Comparison of ENCODE assay signal across 20 cellular contexts in genomic region chr12:104190641-104191176, GRCh38. TPM values are rescaled to one million over a fixed set of nuclear protein-coding genes. Genes with fewer than 3 reads are reported as not detected.
A peak's percentile ranks its signal among the peaks of the same experiment; 100 is the strongest.
DNase-seq lines count a peak whose midpoint lies in the region; ATAC-seq, FAIRE-seq and TF ChIP-seq lines count a peak whose summit lies in the region.
"Had no signal": no experiment of that assay in that cellular context is flagged by ENCODE, and none has a peak within 500 bp of the region (broad histone marks: within the 10 kb centered on the region; RNA-seq: fewer than 3 reads in every experiment).

No MANE protein-coding gene starts in this region.

- no peak overlapping the region for H3K56ac ChIP-seq in IMR-90 (ENCODE audit: extremely low read depth, insufficient read depth, low read length)

- H3K9me3 ChIP-seq in A549 (no peaks in the 10 kb centered on the region), GM23248 (ENCODE audit: low read depth) (no peaks in the 10 kb centered on the region), IMR-90 (ENCODE audit: control insufficient read depth, insufficient read depth, low read length) (peaks cover 4% of the 10 kb centered on the region; the same call in 1 of the 2 replicates), osteoblast (ENCODE audit: low read depth, low read length) (no peaks in the 10 kb centered on the region)
- H3K9me3 ChIP-seq in CD8-positive, alpha-beta memory T cell (ENCODE audit: low read length) = no peaks in the 10 kb centered on the region

- H3K4me2 ChIP-seq in A549 (no peak overlapping the region), GM23248 (ENCODE audit: unreplicated experiment) (no peak overlapping the region), IMR-90 (ENCODE audit: low read depth, low read length) (no peak overlapping the region), osteoblast (ENCODE audit: insufficient read depth, low read length) (peak overlapping the region; percentile 17)

- POLR2A ChIA-PET in A549 (lab: Yijun Ruan, JAX) (no interaction called here), IMR-90 (lab: Charles Lee; ENCODE audit: unreplicated experiment) (no interaction called here)
- POLR2A ChIA-PET in CD8-positive, alpha-beta memory T cell (lab: Charles Lee) = no interaction called here

- no peak overlapping the region for H3K14ac ChIP-seq in IMR-90 (replicated peaks; ENCODE audit: low read depth, low read length)

- TF ChIP-seq CTCF in A549 (IDR thresholded peaks at IDR 0.05) (no peak), IMR-90 (conservative IDR thresholded peaks at IDR 0.05; ENCODE audit: low read depth, low read length) (no peak), osteoblast (IDR thresholded peaks at IDR 0.05; ENCODE audit: extremely low read depth, low read depth, low read length) (no peak)

- H3K4ac ChIP-seq in IMR-90 (ENCODE audit: low read depth, low read length) = peak overlapping the region; percentile 69; the same call in 1 of the 2 replicates

- no peak overlapping the region; the same call in 2 of the 3 replicates for H2BK15ac ChIP-seq in IMR-90 (ENCODE audit: low read depth, low read length)

- peaks cover 22% of the 10 kb centered on the region for H3F3A ChIP-seq in GM23248 (ENCODE audit: insufficient read depth)

- no peaks in the 10 kb centered on the region for H3K9me3 Mint-ChIP-seq in CD8-positive, alpha-beta memory T cell
- H3K9me3 Mint-ChIP-seq: CD4-positive, alpha-beta T cell had no signal

- dilution Hi-C loops in IMR-90 (cut with HindIII; ENCODE audit: low sequenced_read_pairs, unreplicated experiment) = no loop called here

- H3K36me3 ChIP-seq in GM23248 (ENCODE audit: low read depth) (no peaks in the 10 kb centered on the region), IMR-90 (ENCODE audit: control insufficient read depth, insufficient read depth, low read length) (no peaks in the 10 kb centered on the region), osteoblast (ENCODE audit: insufficient read depth, low read length) (no peaks in the 10 kb centered on the region)
- no peaks in the 10 kb centered on the region for H3K36me3 ChIP-seq in CD8-positive, alpha-beta memory T cell (ENCODE audit: insufficient read depth, low read length)

- no peak overlapping the region for H3K4me3 ChIP-seq in A549
- H3K4me3 ChIP-seq in GM23248 = no peak overlapping the region
- H3K4me3 ChIP-seq in IMR-90 (ENCODE audit: insufficient read depth, low read depth, low read length) = no peak overlapping the region
- H3K4me3 ChIP-seq in osteoblast (ENCODE audit: insufficient read depth, low read length) = no peak overlapping the region
- H3K4me3 ChIP-seq in CD8-positive, alpha-beta memory T cell (ENCODE audit: low read length) = no peak overlapping the region

- no peak overlapping the region for H3K4me3 Mint-ChIP-seq in CD8-positive, alpha-beta memory T cell
- H3K4me3 Mint-ChIP-seq: CD4-positive, alpha-beta T cell had no signal

- H3K79me1 ChIP-seq in IMR-90 (ENCODE audit: low read depth in 1 of 2, low read length in 2 of 2) = no peaks in the 10 kb centered on the region

- no peaks in the 10 kb centered on the region for H3K79me2 ChIP-seq in GM23248 (ENCODE audit: insufficient read depth)
- no peaks in the 10 kb centered on the region for H3K79me2 ChIP-seq in osteoblast (ENCODE audit: insufficient read depth, low read length)

- H3K27ac ChIP-seq in A549 (peak overlapping the region in 1 of 2 experiments; percentile 57; a peak in 3 of 6 replicates), GM23248 (0 out of 2 replicates have a peak overlapping the region, but pooled peaks have one; percentile 46), IMR-90 (ENCODE audit: insufficient read depth, low read length) (peak overlapping the region; percentile 41; the same call in 1 of the 2 replicates), osteoblast (ENCODE audit: low read depth, low read length) (peak overlapping the region; percentile 1)
- no peak overlapping the region for H3K27ac ChIP-seq in CD8-positive, alpha-beta memory T cell (ENCODE audit: low read depth, low read length)
- H3K27ac ChIP-seq: C4-2B, HL-60 had no signal

- H3K27me3 Mint-ChIP-seq in CD8-positive, alpha-beta memory T cell = peaks cover 0 to 3% of the 10 kb centered on the region in 2 donors
- H3K27me3 Mint-ChIP-seq: CD4-positive, alpha-beta T cell had no signal

- no peak overlapping the region for H3K23ac ChIP-seq in IMR-90 (ENCODE audit: low read depth, low read length)

- peak overlapping the region; percentile 1; the same call in 1 of the 2 replicates for H3K18ac ChIP-seq in IMR-90 (ENCODE audit: low read depth, low read length)

- H4K5ac ChIP-seq in IMR-90 (ENCODE audit: low read depth, low read length) = no peak overlapping the region

- H3K36me3 Mint-ChIP-seq in CD8-positive, alpha-beta memory T cell = no peaks in the 10 kb centered on the region

- H2AFZ ChIP-seq in GM23248 (no peak overlapping the region), IMR-90 (replicated peaks; ENCODE audit: low read length, poor library complexity) (no peak overlapping the region), osteoblast (ENCODE audit: low read length) (no peak overlapping the region)

- CTCF ChIA-PET in A549 (lab: Yijun Ruan, JAX) = interaction anchor here (1.2 kb wide), 1 partner anchor 11 kb away, joined by 4 read pairs; no protein-coding TSS in a partner anchor
- CTCF ChIA-PET in IMR-90 (lab: Yijun Ruan, JAX) = no interaction called here
- CTCF ChIA-PET in CD8-positive, alpha-beta memory T cell (lab: Charles Lee) = no interaction called here

- no peak overlapping the region for H4K91ac ChIP-seq in IMR-90 (ENCODE audit: insufficient read depth, low read depth, low read length)

- no peaks in the 10 kb centered on the region for H3K9me2 ChIP-seq in GM23248 (ENCODE audit: insufficient read depth)

- no peaks in the 10 kb centered on the region for H4K20me1 ChIP-seq in GM23248 (ENCODE audit: insufficient read depth)
- no peaks in the 10 kb centered on the region for H4K20me1 ChIP-seq in IMR-90 (ENCODE audit: insufficient read depth, low read length)
- H4K20me1 ChIP-seq in osteoblast (ENCODE audit: insufficient read depth, low read length) = no peaks in the 10 kb centered on the region

- DNase-seq in A549 (ENCODE audit: low read depth in 1 of 2, low spot score in 1 of 2) = no peak
- DNase-seq in GM23248 = no peak
- DNase-seq in IMR-90 = no peak
- no peak for DNase-seq in osteoblast (ENCODE audit: insufficient read length, low spot score, missing footprints)
- no peak for DNase-seq in CD8-positive, alpha-beta memory T cell
- DNase-seq: ACHN; AML-193; CD4-positive, alpha-beta T cell; DMS153; DMS79; GDM1; Karpas-422; KBM-7 had no signal

- H3K4me1 ChIP-seq in A549 (peaks cover 11% of the 10 kb centered on the region; the same call in 1 of the 3 replicates), GM23248 (ENCODE audit: insufficient read depth) (peaks cover 14% of the 10 kb centered on the region), IMR-90 (ENCODE audit: control insufficient read depth, insufficient read depth, low read length) (peaks cover 8% of the 10 kb centered on the region), osteoblast (ENCODE audit: insufficient read depth, low read length) (peaks cover 9% of the 10 kb centered on the region)
- H3K4me1 ChIP-seq in CD8-positive, alpha-beta memory T cell (ENCODE audit: insufficient read depth, low read length) = no peaks in the 10 kb centered on the region

- H3K27ac Mint-ChIP-seq in CD8-positive, alpha-beta memory T cell = no peak overlapping the region
- H3K27ac Mint-ChIP-seq: CD4-positive, alpha-beta T cell had no signal

- WGBS in A549 (ENCODE audit: missing lambda C conversion rate) = 93% methylated on average over 3 of the region's 3 CpGs
- 97% methylated on average over 3 of the region's 3 CpGs for WGBS in GM23248 (ENCODE audit: low coverage in 1 of 2, low lambda C conversion rate in 2 of 2, missing lambda C conversion rate in 2 of 2), 2 experiments
- WGBS in IMR-90 (ENCODE audit: extremely low coverage in 2 of 2, insufficient read length in 1 of 2), 2 experiments = no CpG with 5 or more reads among the region's 3 CpGs

- no peaks in the 10 kb centered on the region for H3K9me1 ChIP-seq in IMR-90 (ENCODE audit: insufficient read depth, low read length)

- TF ChIP-seq EP300 in A549 (IDR thresholded peaks at IDR 0.05) = no peak

- intact Hi-C loops in IMR-90 (cut with micrococcal nuclease) = no loop called here

- TF ChIP-seq POLR2A in A549 (IDR thresholded peaks at IDR 0.05; ENCODE audit: low read length) = no peak
- TF ChIP-seq POLR2A in IMR-90 (IDR thresholded peaks at IDR 0.05; ENCODE audit: low read depth, low read length) = no peak

- peak overlapping the region; percentile 29; the same call in 1 of the 2 replicates for H2BK120ac ChIP-seq in IMR-90 (ENCODE audit: low read depth, low read length)

- TF ChIP-seq RAD21 in A549 (conservative IDR thresholded peaks at IDR 0.05 in 1 of 2, IDR thresholded peaks at IDR 0.05 in 1 of 2) (no peak), IMR-90 (IDR thresholded peaks at IDR 0.05; ENCODE audit: low read length) (no peak)

- BruUV-seq in IMR-90 (replicated peaks; lab: Mats Ljungman, UMichigan) = no TSS peak

- H2AK5ac ChIP-seq in IMR-90 (ENCODE audit: low read depth, low read length) = no peak overlapping the region

- H2BK5ac ChIP-seq in IMR-90 (ENCODE audit: low read depth, low read length, poor library complexity, severe bottlenecking) = peak overlapping the region; percentile 43

- in situ Hi-C loops in GM23248 (cut with MboI) = no loop called here
- in situ Hi-C loops in IMR-90 (cut with MboI; ENCODE audit: low sequenced_read_pairs) = loop anchor here (10.0 to 25.0 kb wide), 2 partner anchors 684 to 872 kb away; no protein-coding TSS in a partner anchor

- H2AK9ac ChIP-seq in IMR-90 (replicated peaks; ENCODE audit: low read depth, low read length, poor library complexity) = no peak overlapping the region

- peak overlapping the region; percentile 15; the same call in 1 of the 2 replicates for H2BK20ac ChIP-seq in IMR-90 (ENCODE audit: low read depth, low read length)

- H3K4me1 Mint-ChIP-seq in CD8-positive, alpha-beta memory T cell = no peaks in the 10 kb centered on the region

- FAIRE-seq in A549 (lab: Jason Lieb, UNC) = no peak
- FAIRE-seq: GM12892, GM18507, H54 had no signal

- H4K8ac ChIP-seq in IMR-90 (ENCODE audit: low read depth in 2 of 2, low read length in 2 of 2) = no peak overlapping the region; a peak in 1 of 4 replicates

- H3K27me3 ChIP-seq in GM23248 (replicated peaks; ENCODE audit: insufficient read depth) = no peaks in the 10 kb centered on the region
- H3K27me3 ChIP-seq in IMR-90 (ENCODE audit: control insufficient read depth, insufficient read depth, low read length) = no peaks in the 10 kb centered on the region
- H3K27me3 ChIP-seq in osteoblast (ENCODE audit: insufficient read depth, low read length) = no peaks in the 10 kb centered on the region
- H3K27me3 ChIP-seq in CD8-positive, alpha-beta memory T cell (ENCODE audit: insufficient read depth, low read length, poor library complexity, severe bottlenecking) = no peaks in the 10 kb centered on the region

- no peak for ATAC-seq in A549
- ATAC-seq in IMR-90 (ENCODE audit: low read depth) = no peak
- no peak for ATAC-seq in GM18867 (IDR thresholded peaks at IDR 0.05; ENCODE audit: unreplicated experiment)
- ATAC-seq in GM21360 (IDR thresholded peaks at IDR 0.05; ENCODE audit: unreplicated experiment) = no peak

- no peak overlapping the region for H3K9ac ChIP-seq in GM23248
- H3K9ac ChIP-seq in IMR-90 (ENCODE audit: low read depth, low read length) = no peak overlapping the region

RNA-seq across cellular contexts. Expression of gene TXNRD1, which starts 24.9 kb away (rescaled TPM):
- polyA plus RNA-seq in A549 (2011; rRNA removed) (1,230 and 1,348 TPM in 2 replicates), A549 (2017; fragmentation: RNase III; extraction: RNeasy Plus Mini Kit Qiagen cat#74134 plus additional on column Dnase treatment) (820 to 990 TPM (median 899 TPM) in 3 replicates), GM23248 (2016; fragmentation: Nextera tagmentation; extraction: Ambion mirVana) (255 and 258 TPM in 2 replicates), IMR-90 (2012; rRNA removed) (325 and 379 TPM in 2 replicates)
- 1,014 and 1,157 TPM in 2 replicates for polyA plus RNA-seq in A549 (2012; cell fraction: cytosol; rRNA removed)
- polyA plus RNA-seq in A549 (2012; cell fraction: nucleus; rRNA removed) = 1,072 and 1,429 TPM in 2 replicates
- 1,720 and 1,870 TPM in 2 replicates for polyA minus RNA-seq in A549 (2011; rRNA and poly(A)+ RNA removed)
- total RNA-seq in GM23248 (2014; rRNA removed; shearing (Covaris generic)) = 464 and 477 TPM in 2 replicates
- total RNA-seq in IMR-90 (2012; rRNA removed) (582 and 671 TPM in 2 replicates), osteoblast (323 and 502 TPM in 2 replicates)
- 231 and 352 TPM in 2 replicates for polyA plus RNA-seq in IMR-90 (2012; cell fraction: cytosol; rRNA removed)
- polyA plus RNA-seq in IMR-90 (2012; cell fraction: nucleus; rRNA removed; ENCODE audit: low replicate concordance) = 162 and 221 TPM in 2 replicates
- total RNA-seq in CD8-positive, alpha-beta memory T cell = 100 to 1,000 TPM; 103 to 107 TPM
- 30.6 TPM for polyA plus RNA-seq in CD8-positive, alpha-beta memory T cell

RNA-seq across cellular contexts. Expression of gene NFYB, which starts 52.7 kb away (rescaled TPM):
- polyA plus RNA-seq in A549 (2011; rRNA removed) (40.0 and 70.2 TPM in 2 replicates), A549 (2017; fragmentation: RNase III; extraction: RNeasy Plus Mini Kit Qiagen cat#74134 plus additional on column Dnase treatment) (45.2 to 48.3 TPM (median 45.4 TPM) in 3 replicates), GM23248 (2016; fragmentation: Nextera tagmentation; extraction: Ambion mirVana) (35.0 and 37.1 TPM in 2 replicates), IMR-90 (2012; rRNA removed) (19.8 and 28.4 TPM in 2 replicates)
- polyA plus RNA-seq in A549 (2012; cell fraction: cytosol; rRNA removed) = 16.4 and 16.7 TPM in 2 replicates
- polyA plus RNA-seq in A549 (2012; cell fraction: nucleus; rRNA removed) = 7.2 and 10.8 TPM in 2 replicates
- 9.0 and 13.7 TPM in 2 replicates for polyA minus RNA-seq in A549 (2011; rRNA and poly(A)+ RNA removed)
- total RNA-seq in GM23248 (2014; rRNA removed; shearing (Covaris generic)) = 31.5 and 42.2 TPM in 2 replicates
- total RNA-seq in IMR-90 (2012; rRNA removed) (22.2 and 31.4 TPM in 2 replicates), osteoblast (22.4 and 25.7 TPM in 2 replicates)
- polyA plus RNA-seq in IMR-90 (2012; cell fraction: cytosol; rRNA removed) = 4.2 and 8.0 TPM in 2 replicates
- polyA plus RNA-seq in IMR-90 (2012; cell fraction: nucleus; rRNA removed; ENCODE audit: low replicate concordance) = 3.5 and 32.9 TPM in 2 replicates
- 10 to 100 TPM; 25.5 to 27.5 TPM for total RNA-seq in CD8-positive, alpha-beta memory T cell
- 41.1 TPM for polyA plus RNA-seq in CD8-positive, alpha-beta memory T cell
